8 cellular contexts compared by ENCODE assay signal in genomic region chr7:151382079-151382885, GRCh38. TPM values are rescaled to one million over a fixed set of nuclear protein-coding genes. Genes with fewer than 3 reads are reported as not detected.
A peak's percentile ranks its signal among the peaks of the same experiment; 100 is the strongest.
DNase-seq lines count a peak whose midpoint lies in the region; ATAC-seq and TF ChIP-seq lines count a peak whose summit lies in the region.

No MANE protein-coding gene starts in this region.

- no peak for TF ChIP-seq CTCF in HL-60 (IDR thresholded peaks at IDR 0.05; ENCODE audit: insufficient read depth, low read length)

- intact Hi-C loops in left colon (cut with DNase I, micrococcal nuclease): no loop called here

- peaks cover 27% of the 10 kb centered on the region for H3K27me3 ChIP-seq in HL-60 (ENCODE audit: insufficient read depth, poor library complexity, severe bottlenecking)

- peak; percentile 6 for ATAC-seq in left colon

- no peak overlapping the region for H3K27ac ChIP-seq in HL-60 (replicated peaks)

- peak overlapping the region; percentile 30; the same call in 1 of the 2 replicates for H3K4me3 ChIP-seq in HL-60 (replicated peaks; ENCODE audit: insufficient read depth, low read length)

- DNase-seq in 8988T (peak; percentile 17), HL-60 (ENCODE audit: low read depth in 1 of 2, low spot score in 1 of 2) (no peak), left colon (no peak), NAMALWA (ENCODE audit: low spot score) (no peak), NCI-H82 (lab: John Stamatoyannopoulos, UW) (no peak), GOT3 (lab: John Stamatoyannopoulos, UW) (no peak), EL (no peak)
- DNase-seq in activated T-helper 9 cell treated with anti-CD3 and anti-CD28 coated beads, Interleukin-2, amount 50 U/mL, for 16 hours (ENCODE audit: low read depth): peak; percentile 16

RNA-seq across cellular contexts. Expression of gene WDR86, which starts 27.6 kb away (rescaled TPM):
- total RNA-seq in left colon: 1 to 10 TPM in 1 of 2 donors, under 1 TPM in 1; 0.85 to 2.8 TPM

RNA-seq across cellular contexts. Expression of gene NUB1, which starts 40.7 kb away (rescaled TPM):
- total RNA-seq in left colon: 10 to 100 TPM; 50.7 to 53.3 TPM

RNA-seq across cellular contexts. Expression of gene CRYGN, which starts 57.7 kb away (rescaled TPM):
- total RNA-seq in left colon: under 1 TPM in 1 of 2 donors, not detected in 1; 0.15 TPM

Comparison
In these comparisons a context has a peak if more than half of its experiments do, and no peak if none do; other contexts are left out.
1. DNase-seq: peak in 8988T (single experiment) and activated T-helper 9 cell treated with anti-CD3 and anti-CD28 coated beads, Interleukin-2, amount 50 U/mL, for 16 hours (single experiment); none in HL-60 (0 of 2), left colon (0 of 2), NAMALWA (single experiment), NCI-H82 (single experiment), GOT3 (single experiment) and EL (single experiment).